In genomic region chr1:228101994-228102790, GRCh38 we compare ENCODE assay signal across 8 cellular contexts. TPM values are rescaled to one million over a fixed set of nuclear protein-coding genes. Genes with fewer than 3 reads are reported as not detected.
DNase-seq lines count a peak whose midpoint lies in the region; ATAC-seq and TF ChIP-seq lines count a peak whose summit lies in the region.

No MANE protein-coding gene starts in this region.

- peak overlapping the region; percentile 92 to 94 (median 92) for H3K27ac ChIP-seq in Peyer's patch

- peaks cover 4 to 21% (median 8%) of the 10 kb centered on the region in 4 donors for H3K4me1 ChIP-seq in Peyer's patch

- no peaks in the 10 kb centered on the region for H3K9me3 ChIP-seq in Peyer's patch

- intact Hi-C loops in Right ventricle myocardium superior (cut with DNase I): no loop called here
- intact Hi-C loops in Right ventricle myocardium inferior (cut with DNase I): no loop called here

- no peak for ATAC-seq in Right ventricle myocardium superior (ENCODE audit: poor library complexity)
- ATAC-seq in Right ventricle myocardium inferior: no peak
- ATAC-seq in HG03064 (IDR thresholded peaks at IDR 0.05; ENCODE audit: low read depth, unreplicated experiment): peak; percentile 18

- H3K27me3 ChIP-seq in Peyer's patch: no peaks in the 10 kb centered on the region

- TF ChIP-seq CTCF in Peyer's patch (IDR thresholded peaks at IDR 0.05): peak in 3 of 6 experiments; percentile 14 to 31 (median 16)

- H3K36me3 ChIP-seq in Peyer's patch: peaks cover 0 to 51% (median 0%) of the 10 kb centered on the region in 3 donors

- peak overlapping the region; percentile 79 to 92 (median 82) for H3K4me3 ChIP-seq in Peyer's patch
- peak overlapping the region; percentile 81 for H3K4me3 ChIP-seq in skeletal muscle cell (ENCODE audit: low read depth, low read length)

- TF ChIP-seq POLR2A in Peyer's patch (IDR thresholded peaks at IDR 0.05): no peak

- DNase-seq in Right ventricle myocardium superior (peak; percentile 55), Right ventricle myocardium inferior (ENCODE audit: missing footprints) (no peak), Peyer's patch (peak; percentile 58 to 79 (median 77)), hepatic stellate cell (ENCODE audit: low spot score) (peak; percentile 66), skeletal muscle cell (ENCODE audit: low read depth) (no peak), GDM1 (lab: John Stamatoyannopoulos, UW) (no peak)
- DNase-seq in activated naive CD4-positive, alpha-beta T cell treated with anti-CD3 and anti-CD28 coated beads, Interleukin-2, amount 50 U/mL, for 16 hours: peak; percentile 67

RNA-seq across cellular contexts. Expression of gene C1orf35, which starts 0.9 kb away (rescaled TPM):
- total RNA-seq in Right ventricle myocardium superior: 7.3 TPM
- total RNA-seq in Right ventricle myocardium inferior: 6.0 TPM
- 10 to 100 TPM in 3 of 4 donors, 1 to 10 TPM in 1; 6.0 to 19.8 (median 16.2) TPM for total RNA-seq in Peyer's patch

RNA-seq across cellular contexts. Expression of gene MRPL55, which starts 6.9 kb away (rescaled TPM):
- 65.6 TPM for total RNA-seq in Right ventricle myocardium superior
- 57.0 TPM for total RNA-seq in Right ventricle myocardium inferior
- total RNA-seq in Peyer's patch: 10 to 100 TPM; 70.1 to 99.6 (median 80.8) TPM

RNA-seq across cellular contexts. Expression of gene ARF1, which starts 19.7 kb away (rescaled TPM):
- total RNA-seq in Right ventricle myocardium superior (251 TPM), Right ventricle myocardium inferior (281 TPM), Peyer's patch (100 to 1,000 TPM; 243 to 434 (median 392) TPM)

RNA-seq across cellular contexts. Expression of gene GUK1, which starts 37.9 kb away (rescaled TPM):
- total RNA-seq in Right ventricle myocardium superior: 143 TPM
- 162 TPM for total RNA-seq in Right ventricle myocardium inferior
- total RNA-seq in Peyer's patch: 100 to 1,000 TPM; 206 to 232 (median 224) TPM

RNA-seq across cellular contexts. Expression of gene GJC2, which starts 47.5 kb away (rescaled TPM):
- total RNA-seq in Right ventricle myocardium superior: 1.6 TPM
- 1.6 TPM for total RNA-seq in Right ventricle myocardium inferior
- under 1 TPM in 2 of 4 donors, not detected in 2; 0.88 to 0.94 TPM for total RNA-seq in Peyer's patch

Comparison
In these comparisons a context has a peak if more than half of its experiments do, and no peak if none do; other contexts are left out.
1. DNase-seq: peak in Right ventricle myocardium superior (single experiment), Peyer's patch (3 of 3), activated naive CD4-positive, alpha-beta T cell treated with anti-CD3 and anti-CD28 coated beads, Interleukin-2, amount 50 U/mL, for 16 hours (single experiment) and hepatic stellate cell (single experiment); none in Right ventricle myocardium inferior (single experiment), skeletal muscle cell (single experiment) and GDM1 (single experiment).